In genomic region chr7:115004121-115004520, GRCh38 we compare ENCODE assay signal across 17 cellular contexts.
A peak's percentile ranks its signal among the peaks of the same experiment; 100 is the strongest.
DNase-seq lines count a peak whose midpoint lies in the region; ATAC-seq and TF ChIP-seq lines count a peak whose summit lies in the region.
"Had no signal": no experiment of that assay in that cellular context is flagged by ENCODE, and none has a peak within 500 bp of the region (broad histone marks: within the 10 kb centered on the region; RNA-seq: fewer than 3 reads in every experiment).

No MANE protein-coding gene starts in this region.

- no peak overlapping the region for H3K27ac ChIP-seq in IMR-90 (ENCODE audit: insufficient read depth, low read length)
- H3K27ac ChIP-seq in aorta (ENCODE audit: low read depth in 1 of 2, low read length in 2 of 2): no peak overlapping the region
- no peak overlapping the region for H3K27ac ChIP-seq in gastroesophageal sphincter
- H3K27ac ChIP-seq: esophagus muscularis mucosa, ovary had no signal

- H3K56ac ChIP-seq in IMR-90 (ENCODE audit: extremely low read depth, insufficient read depth, low read length): no peak overlapping the region

- peaks cover 64% of the 10 kb centered on the region for H3K36me3 Mint-ChIP-seq in activated CD8-positive, alpha-beta T cell treated with anti-CD3 and anti-CD28 coated beads, Interleukin-2, amount 10 ng/mL, durations not matched to agents 7 days and 5 days (ENCODE audit: low read depth)
- H3K36me3 Mint-ChIP-seq in memory B cell: peaks cover 18% of the 10 kb centered on the region

- no peaks in the 10 kb centered on the region for H3K9me3 Mint-ChIP-seq in activated CD8-positive, alpha-beta T cell treated with anti-CD3 and anti-CD28 coated beads, Interleukin-2, amount 10 ng/mL, durations not matched to agents 7 days and 5 days (ENCODE audit: insufficient read depth)
- H3K9me3 Mint-ChIP-seq in memory B cell: no peaks in the 10 kb centered on the region
- H3K9me3 Mint-ChIP-seq: activated naive CD8-positive, alpha-beta T cell treated with anti-CD3 and anti-CD28 coated beads, Interleukin-2, amount 10 ng/mL, durations not matched to agents 7 days and 5 days; activated T-cell treated with anti-CD3 and anti-CD28 coated beads, Interleukin-2, amount 50 U/mL, for 4 hours had no signal

- DNase-seq in DMS53 (lab: John Stamatoyannopoulos, UW): peak; percentile 77
- DNase-seq in IMR-90: peak; percentile 14
- no peak for DNase-seq in activated CD8-positive, alpha-beta T cell treated with anti-CD3 and anti-CD28 coated beads, Interleukin-2, amount 10 ng/mL, durations not matched to agents 7 days and 5 days
- DNase-seq in memory B cell (ENCODE audit: low spot score in 2 of 2): no peak
- no peak for DNase-seq in aorta
- DNase-seq in NCI-H146 (lab: John Stamatoyannopoulos, UW): no peak
- DNase-seq: activated CD4-positive, alpha-beta T cell treated with anti-CD3 and anti-CD28 coated beads, Interleukin-2, amount 50 U/mL, for 48 hours; activated naive CD8-positive, alpha-beta T cell treated with anti-CD3 and anti-CD28 coated beads, Interleukin-2, amount 10 ng/mL, durations not matched to agents 7 days and 5 days; activated T-cell treated with anti-CD3 and anti-CD28 coated beads, Interleukin-2, amount 50 U/mL, for 4 hours; Caco-2; KG1; NCI-H1417; ovary had no signal

- no peak overlapping the region for H4K91ac ChIP-seq in IMR-90 (ENCODE audit: insufficient read depth, low read depth, low read length)

- H3K14ac ChIP-seq in IMR-90 (replicated peaks; ENCODE audit: low read depth, low read length): no peak overlapping the region

- no peak overlapping the region for H3K9ac ChIP-seq in IMR-90 (ENCODE audit: low read depth, low read length)

- intact Hi-C loops in IMR-90 (cut with micrococcal nuclease) (no loop called here), aorta (cut with DNase I) (no loop called here)

- dilution Hi-C loops in IMR-90 (cut with HindIII; ENCODE audit: low sequenced_read_pairs, unreplicated experiment): no loop called here

- no peaks in the 10 kb centered on the region for H4K20me1 ChIP-seq in IMR-90 (ENCODE audit: insufficient read depth, low read length)

- H3K4me3 Mint-ChIP-seq in activated CD8-positive, alpha-beta T cell treated with anti-CD3 and anti-CD28 coated beads, Interleukin-2, amount 10 ng/mL, durations not matched to agents 7 days and 5 days: no peak overlapping the region
- H3K4me3 Mint-ChIP-seq in memory B cell: no peak overlapping the region
- H3K4me3 Mint-ChIP-seq: activated naive CD8-positive, alpha-beta T cell treated with anti-CD3 and anti-CD28 coated beads, Interleukin-2, amount 10 ng/mL, durations not matched to agents 7 days and 5 days; activated T-cell treated with anti-CD3 and anti-CD28 coated beads, Interleukin-2, amount 50 U/mL, for 4 hours had no signal

- H3K4me1 ChIP-seq in IMR-90 (ENCODE audit: control insufficient read depth, insufficient read depth, low read length) (peaks cover 8% of the 10 kb centered on the region), aorta (ENCODE audit: control insufficient read depth in 1 of 2, insufficient read depth in 2 of 2, low read length in 2 of 2) (peaks cover 2 to 6% of the 10 kb centered on the region in 2 donors), gastroesophageal sphincter (peaks cover 4 to 35% (median 9%) of the 10 kb centered on the region in 3 donors)
- H3K4me1 ChIP-seq: HAP-1 had no signal

- no peak overlapping the region for H2BK15ac ChIP-seq in IMR-90 (ENCODE audit: low read depth, low read length)

- CTCF ChIA-PET in IMR-90 (lab: Yijun Ruan, JAX): interaction anchor here (1.0 kb wide), 1 partner anchor 139 kb away, joined by 3 read pairs; no protein-coding TSS in a partner anchor
- CTCF ChIA-PET in activated CD8-positive, alpha-beta T cell treated with anti-CD3 and anti-CD28 coated beads, Interleukin-2, amount 10 ng/mL, durations not matched to agents 7 days and 5 days (lab: Charles Lee): no interaction called here

- no CpG with 5 or more reads among the region's 5 CpGs for WGBS in IMR-90 (ENCODE audit: extremely low coverage in 2 of 2, insufficient read length in 1 of 2), 2 experiments
- WGBS in aorta, 2 donors: 98% methylated on average over 5 of the region's 5 CpGs
- WGBS in gastroesophageal sphincter (ENCODE audit: low coverage in 1 of 2), 2 donors: 91 to 93% methylated on average over 4 to 5 of the region's 5 CpGs

- H3K23ac ChIP-seq in IMR-90 (ENCODE audit: low read depth, low read length): no peak overlapping the region

- no peak overlapping the region for H2AK5ac ChIP-seq in IMR-90 (ENCODE audit: low read depth, low read length)

- H2AFZ ChIP-seq in IMR-90 (replicated peaks; ENCODE audit: low read length, poor library complexity): no peak overlapping the region

- H2BK120ac ChIP-seq in IMR-90 (ENCODE audit: low read depth, low read length): no peak overlapping the region

- POLR2A ChIA-PET in IMR-90 (lab: Charles Lee; ENCODE audit: unreplicated experiment): no interaction called here
- POLR2A ChIA-PET in activated CD8-positive, alpha-beta T cell treated with anti-CD3 and anti-CD28 coated beads, Interleukin-2, amount 10 ng/mL, durations not matched to agents 7 days and 5 days (lab: Charles Lee): no interaction called here

- ATAC-seq in IMR-90 (ENCODE audit: low read depth): no peak
- no peak for ATAC-seq in activated CD8-positive, alpha-beta T cell treated with anti-CD3 and anti-CD28 coated beads, Interleukin-2, amount 10 ng/mL, durations not matched to agents 7 days and 5 days
- ATAC-seq in memory B cell (ENCODE audit: low read depth): no peak
- no peak for ATAC-seq in aorta (ENCODE audit: low FRiP score)
- no peak for ATAC-seq in gastroesophageal sphincter
- ATAC-seq: activated T-cell treated with anti-CD3 and anti-CD28 coated beads, Interleukin-2, amount 50 U/mL, for 4 hours; sciatic nerve had no signal

- H3K27ac Mint-ChIP-seq in activated CD8-positive, alpha-beta T cell treated with anti-CD3 and anti-CD28 coated beads, Interleukin-2, amount 10 ng/mL, durations not matched to agents 7 days and 5 days: peak overlapping the region; percentile 30
- peak overlapping the region; percentile 79 for H3K27ac Mint-ChIP-seq in memory B cell
- H3K27ac Mint-ChIP-seq: activated naive CD8-positive, alpha-beta T cell treated with anti-CD3 and anti-CD28 coated beads, Interleukin-2, amount 10 ng/mL, durations not matched to agents 7 days and 5 days had no signal

- peaks cover 22 to 25% of the 10 kb centered on the region in 2 experiments for H3K79me1 ChIP-seq in IMR-90 (ENCODE audit: low read depth in 1 of 2, low read length in 2 of 2)

- peaks cover 56% of the 10 kb centered on the region for H3K4me1 Mint-ChIP-seq in activated CD8-positive, alpha-beta T cell treated with anti-CD3 and anti-CD28 coated beads, Interleukin-2, amount 10 ng/mL, durations not matched to agents 7 days and 5 days (ENCODE audit: low read depth)
- H3K4me1 Mint-ChIP-seq in memory B cell: peaks cover 35% of the 10 kb centered on the region

- H4K8ac ChIP-seq in IMR-90 (ENCODE audit: low read depth in 2 of 2, low read length in 2 of 2): no peak overlapping the region

- no peak overlapping the region for H2BK5ac ChIP-seq in IMR-90 (ENCODE audit: low read depth, low read length, poor library complexity, severe bottlenecking)

- TF ChIP-seq EP300 in gastroesophageal sphincter (IDR thresholded peaks at IDR 0.05): no peak

- in situ Hi-C loops in IMR-90 (cut with MboI; ENCODE audit: low sequenced_read_pairs): no loop called here

- H2BK20ac ChIP-seq in IMR-90 (ENCODE audit: low read depth, low read length): no peak overlapping the region

- H3K27me3 ChIP-seq in IMR-90 (ENCODE audit: control insufficient read depth, insufficient read depth, low read length) (no peaks in the 10 kb centered on the region), aorta (ENCODE audit: control insufficient read depth in 1 of 2, insufficient read depth in 2 of 2, low read length in 1 of 2) (no peaks in the 10 kb centered on the region), gastroesophageal sphincter (no peaks in the 10 kb centered on the region)
- H3K27me3 ChIP-seq: esophagus muscularis mucosa, ovary had no signal

- no peak overlapping the region for H3K4me3 ChIP-seq in IMR-90 (ENCODE audit: insufficient read depth, low read depth, low read length)
- H3K4me3 ChIP-seq in aorta (ENCODE audit: low read length in 2 of 2): no peak overlapping the region
- H3K4me3 ChIP-seq in gastroesophageal sphincter: no peak overlapping the region
- H3K4me3 ChIP-seq: esophagus muscularis mucosa, HAP-1, ovary had no signal

- TF ChIP-seq POLR2A in IMR-90 (IDR thresholded peaks at IDR 0.05; ENCODE audit: low read depth, low read length) (no peak), gastroesophageal sphincter (IDR thresholded peaks at IDR 0.05) (no peak)

- TF ChIP-seq RAD21 in IMR-90 (IDR thresholded peaks at IDR 0.05; ENCODE audit: low read length): no peak

- H3K18ac ChIP-seq in IMR-90 (ENCODE audit: low read depth, low read length): no peak overlapping the region

- H3K36me3 ChIP-seq in IMR-90 (ENCODE audit: control insufficient read depth, insufficient read depth, low read length) (peaks cover 3% of the 10 kb centered on the region; the same call in 1 of the 2 replicates), aorta (ENCODE audit: control insufficient read depth in 1 of 2, insufficient read depth in 2 of 2, low read length in 1 of 2) (no peaks in the 10 kb centered on the region), gastroesophageal sphincter (no peaks in the 10 kb centered on the region)
- H3K36me3 ChIP-seq: esophagus muscularis mucosa, HAP-1, ovary had no signal

- no peak for TF ChIP-seq CTCF in IMR-90 (conservative IDR thresholded peaks at IDR 0.05; ENCODE audit: low read depth, low read length)
- no peak for TF ChIP-seq CTCF in gastroesophageal sphincter (IDR thresholded peaks at IDR 0.05)

- no peak overlapping the region for H3K4ac ChIP-seq in IMR-90 (ENCODE audit: low read depth, low read length)

- H2AK9ac ChIP-seq in IMR-90 (replicated peaks; ENCODE audit: low read depth, low read length, poor library complexity): no peak overlapping the region

- BruUV-seq in IMR-90 (replicated peaks; lab: Mats Ljungman, UMichigan): no TSS peak

- 0 out of 2 replicates have a peak, but pooled peaks cover 6% of the 10 kb centered on the region for H3K9me1 ChIP-seq in IMR-90 (ENCODE audit: insufficient read depth, low read length)

- no peaks in the 10 kb centered on the region for H3K27me3 Mint-ChIP-seq in activated CD8-positive, alpha-beta T cell treated with anti-CD3 and anti-CD28 coated beads, Interleukin-2, amount 10 ng/mL, durations not matched to agents 7 days and 5 days (ENCODE audit: low read depth)
- H3K27me3 Mint-ChIP-seq in memory B cell: no peaks in the 10 kb centered on the region
- H3K27me3 Mint-ChIP-seq: activated naive CD8-positive, alpha-beta T cell treated with anti-CD3 and anti-CD28 coated beads, Interleukin-2, amount 10 ng/mL, durations not matched to agents 7 days and 5 days had no signal

- no peak overlapping the region for H3K4me2 ChIP-seq in IMR-90 (ENCODE audit: low read depth, low read length)

- no peak overlapping the region for H4K5ac ChIP-seq in IMR-90 (ENCODE audit: low read depth, low read length)

- H3K9me3 ChIP-seq in IMR-90 (ENCODE audit: control insufficient read depth, insufficient read depth, low read length) (no peaks in the 10 kb centered on the region), aorta (ENCODE audit: control insufficient read depth, low read length) (no peaks in the 10 kb centered on the region), gastroesophageal sphincter (no peaks in the 10 kb centered on the region)
- H3K9me3 ChIP-seq: Caco-2, esophagus muscularis mucosa, HAP-1, ovary had no signal

Comparison
In these comparisons a context has a peak if more than half of its experiments do, and no peak if none do; other contexts are left out.
1. DNase-seq: peak in DMS53 (single experiment) and IMR-90 (single experiment); none in activated CD8-positive, alpha-beta T cell treated with anti-CD3 and anti-CD28 coated beads, Interleukin-2, amount 10 ng/mL, durations not matched to agents 7 days and 5 days (single experiment), memory B cell (0 of 2), aorta (0 of 2) and NCI-H146 (single experiment).